In the genomic region with DNA sequence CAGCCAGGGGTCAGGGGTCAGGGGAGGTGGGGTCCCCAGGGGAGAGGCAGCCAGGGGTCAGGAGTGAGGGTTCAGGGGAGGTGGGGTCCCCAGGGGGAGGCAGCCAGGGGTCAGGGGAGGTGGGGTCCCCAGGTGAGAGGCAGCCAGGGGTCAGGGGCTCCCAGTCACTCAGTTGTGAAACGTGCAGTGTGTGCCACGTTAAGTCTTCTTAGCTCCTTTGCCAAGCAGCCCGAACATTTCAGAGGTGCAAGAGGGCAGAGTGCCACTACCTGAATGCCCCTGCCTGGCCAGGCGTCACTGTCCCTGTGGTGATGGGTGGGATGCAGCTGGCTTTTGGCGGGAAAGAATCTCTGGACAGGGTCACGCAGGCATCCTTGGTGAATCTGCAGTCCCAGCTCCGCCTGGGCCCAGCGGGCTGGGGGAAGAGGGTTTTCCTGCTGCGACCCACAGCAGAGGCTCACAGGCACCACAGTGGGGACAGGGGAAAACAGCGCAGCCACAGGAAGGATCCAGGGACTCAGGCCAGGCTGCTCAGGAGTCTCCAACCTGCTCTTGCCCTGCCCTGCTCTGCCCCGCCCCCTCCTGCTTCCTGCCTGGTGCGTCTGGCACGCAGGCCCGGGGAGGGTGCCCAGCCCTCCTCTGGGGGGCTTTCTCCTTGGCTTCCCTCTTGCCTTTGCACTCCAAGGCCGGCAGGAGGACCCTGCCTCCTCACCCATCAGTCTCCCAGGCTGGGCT, we compare ENCODE assay signal across 20 cellular contexts.
DNase-seq lines count a peak whose midpoint lies in the region; ATAC-seq, FAIRE-seq and TF ChIP-seq lines count a peak whose summit lies in the region.
"Had no signal": no experiment of that assay in that cellular context is flagged by ENCODE, and none has a peak within 500 bp of the region (broad histone marks: within the 10 kb centered on the region; RNA-seq: fewer than 3 reads in every experiment).

No MANE protein-coding gene starts in this region.

- intact Hi-C loops in activated CD4-positive, alpha-beta T cell treated with anti-CD3 and anti-CD28 coated beads for 36 hours (cut with DNase I, micrococcal nuclease) = loop anchor here (1.0 to 10.0 kb wide), 9 partner anchors 70 to 1107 kb away; no protein-coding TSS in a partner anchor
- intact Hi-C loops in PC-3 (cut with micrococcal nuclease) (loop anchor here (1.0 kb wide), 1 partner anchor 70 kb away; no protein-coding TSS in a partner anchor), left colon (cut with DNase I, micrococcal nuclease) (loop anchor here in 1 of 2 donors (10.0 kb wide), 1 partner anchor 959 kb away; no protein-coding TSS in a partner anchor)

- H3K9me3 Mint-ChIP-seq in activated CD4-positive, alpha-beta T cell treated with anti-CD3 and anti-CD28 coated beads for 36 hours (ENCODE audit: low read depth) = no peaks in the 10 kb centered on the region
- H3K9me3 Mint-ChIP-seq: activated naive CD8-positive, alpha-beta T cell treated with anti-CD3 and anti-CD28 coated beads, Interleukin-2, amount 50 U/mL, for 24 hours had no signal

- POLR2A ChIA-PET in activated CD4-positive, alpha-beta T cell treated with anti-CD3 and anti-CD28 coated beads for 36 hours (lab: Charles Lee) = no interaction called here
- POLR2A ChIA-PET in PC-3 (lab: Charles Lee; ENCODE audit: unreplicated experiment) = no interaction called here

- H3K9ac ChIP-seq in PC-3 (ENCODE audit: low read length) = no peak overlapping the region

- no peaks in the 10 kb centered on the region for H4K20me1 ChIP-seq in PC-3 (ENCODE audit: low read length)

- peak; percentile 32 for DNase-seq in activated CD4-positive, alpha-beta T cell treated with anti-CD3 and anti-CD28 coated beads for 36 hours
- no peak for DNase-seq in activated CD4-positive, alpha-beta T cell treated with anti-CD3 and anti-CD28 coated beads for 4 hours
- DNase-seq in COLO668 (lab: John Stamatoyannopoulos, UW; ENCODE audit: unreplicated experiment) (peak; percentile 20), PC-3 (no peak), left colon (peak in 1 of 2 donors; percentile 30), OCI-M1 (lab: John Stamatoyannopoulos, UW) (no peak), H54 (ENCODE audit: insufficient read length, low spot score) (no peak)
- DNase-seq: NCI-H1436 treated with DMSO at 0.1 percent for 48 hours, NCI-H510A had no signal

- TF ChIP-seq POLR2A in H54 (IDR thresholded peaks at IDR 0.05; ENCODE audit: low read depth, low read length) = no peak

- no peaks in the 10 kb centered on the region for H3K36me3 Mint-ChIP-seq in activated CD4-positive, alpha-beta T cell treated with anti-CD3 and anti-CD28 coated beads for 36 hours (ENCODE audit: low read depth)

- 0 out of 2 replicates have a peak, but pooled peaks cover 4% of the 10 kb centered on the region for H3K27me3 ChIP-seq in PC-3 (ENCODE audit: low read length)
- H3K27me3 ChIP-seq: dorsolateral prefrontal cortex, uterus had no signal

- peaks cover 8% of the 10 kb centered on the region for H3K27me3 Mint-ChIP-seq in activated CD4-positive, alpha-beta T cell treated with anti-CD3 and anti-CD28 coated beads for 36 hours

- BruUV-seq in PC-3 (replicated peaks; lab: Mats Ljungman, UMichigan) = no TSS peak

- no peaks in the 10 kb centered on the region for H3K9me2 ChIP-seq in PC-3 (replicated peaks; ENCODE audit: low read length)

- ATAC-seq in activated CD4-positive, alpha-beta T cell treated with anti-CD3 and anti-CD28 coated beads for 36 hours = no peak
- ATAC-seq in PC-3 (peak; percentile 23), left colon (peak; percentile 57), GM18519 (IDR thresholded peaks at IDR 0.05; ENCODE audit: low FRiP score, unreplicated experiment) (no peak)

- H3K4me1 ChIP-seq in PC-3 (ENCODE audit: insufficient read depth, low read length) = no peaks in the 10 kb centered on the region
- H3K4me1 ChIP-seq: uterus had no signal

- H3K4me1 Mint-ChIP-seq in activated CD4-positive, alpha-beta T cell treated with anti-CD3 and anti-CD28 coated beads for 36 hours = no peaks in the 10 kb centered on the region
- H3K4me1 Mint-ChIP-seq: activated naive CD8-positive, alpha-beta T cell treated with anti-CD3 and anti-CD28 coated beads, Interleukin-2, amount 50 U/mL, for 24 hours; B cell had no signal

- H3K4me3 Mint-ChIP-seq in activated CD4-positive, alpha-beta T cell treated with anti-CD3 and anti-CD28 coated beads for 36 hours = no peak overlapping the region
- H3K4me3 Mint-ChIP-seq: activated naive CD8-positive, alpha-beta T cell treated with anti-CD3 and anti-CD28 coated beads, Interleukin-2, amount 50 U/mL, for 24 hours; B cell; T-helper 17 cell had no signal

- TF ChIP-seq CTCF in PC-3 (conservative IDR thresholded peaks at IDR 0.05; ENCODE audit: low read depth, low read length) = no peak

- no peak overlapping the region for H3K4me2 ChIP-seq in PC-3 (ENCODE audit: low read length)
- H3K4me2 ChIP-seq: smooth muscle cell had no signal

- H3K36me3 ChIP-seq in PC-3 (ENCODE audit: low read depth, low read length) = no peaks in the 10 kb centered on the region
- H3K36me3 ChIP-seq: uterus had no signal

- H3K79me2 ChIP-seq in PC-3 (ENCODE audit: low read length) = no peaks in the 10 kb centered on the region

- no peak overlapping the region for H3K27ac ChIP-seq in PC-3 (ENCODE audit: low read length)
- H3K27ac ChIP-seq: SK-N-MC, uterus had no signal

- no peak overlapping the region for H3K27ac Mint-ChIP-seq in activated CD4-positive, alpha-beta T cell treated with anti-CD3 and anti-CD28 coated beads for 36 hours
- H3K27ac Mint-ChIP-seq: activated naive CD8-positive, alpha-beta T cell treated with anti-CD3 and anti-CD28 coated beads, Interleukin-2, amount 50 U/mL, for 24 hours; B cell; T-helper 17 cell had no signal

- no peak overlapping the region for H3K4me3 ChIP-seq in PC-3 (ENCODE audit: low read length)
- H3K4me3 ChIP-seq: SK-N-MC, smooth muscle cell, uterus had no signal

- no peak overlapping the region for H2AFZ ChIP-seq in PC-3 (ENCODE audit: low read length)

- no peaks in the 10 kb centered on the region for H3F3A ChIP-seq in PC-3 (ENCODE audit: low read length, unreplicated experiment)

- H3K9me3 ChIP-seq in PC-3 (ENCODE audit: low read length) = no peaks in the 10 kb centered on the region
- H3K9me3 ChIP-seq: uterus had no signal

- no peak for FAIRE-seq in H54 (lab: Jason Lieb, UNC)
- FAIRE-seq: endothelial cell of umbilical vein, GM19239, HTR-8/SVneo had no signal

- CTCF ChIA-PET in activated CD4-positive, alpha-beta T cell treated with anti-CD3 and anti-CD28 coated beads for 36 hours (lab: Charles Lee) = interaction anchor here (0.6 to 1.2 kb wide), 3 partner anchors 531 to 961 kb away, joined by 3 to 6 read pairs (median 3); no protein-coding TSS in a partner anchor
- CTCF ChIA-PET in PC-3 (lab: Charles Lee) = no interaction called here

Comparison
In these comparisons a context has a peak if more than half of its experiments do, and no peak if none do; other contexts are left out.
1. DNase-seq: peak in activated CD4-positive, alpha-beta T cell treated with anti-CD3 and anti-CD28 coated beads for 36 hours (single experiment) and COLO668 (single experiment); none in activated CD4-positive, alpha-beta T cell treated with anti-CD3 and anti-CD28 coated beads for 4 hours (0 of 2), PC-3 (single experiment), OCI-M1 (single experiment) and H54 (single experiment).
2. ATAC-seq: peak in PC-3 (single experiment) and left colon (single experiment); none in activated CD4-positive, alpha-beta T cell treated with anti-CD3 and anti-CD28 coated beads for 36 hours (single experiment) and GM18519 (single experiment).